ENCODE assay signal across 20 cellular contexts in genomic region chr11:59463176-59463575, GRCh38. TPM values are rescaled to one million over a fixed set of nuclear protein-coding genes. Genes with fewer than 3 reads are reported as not detected.
DNase-seq lines count a peak whose midpoint lies in the region; ATAC-seq and TF ChIP-seq lines count a peak whose summit lies in the region.
"Had no signal": no experiment of that assay in that cellular context is flagged by ENCODE, and none has a peak within 500 bp of the region (broad histone marks: within the 10 kb centered on the region; RNA-seq: fewer than 3 reads in every experiment).

No MANE protein-coding gene starts in this region.

- TF ChIP-seq EP300 in suprapubic skin (IDR thresholded peaks at IDR 0.05), result no peak

- no peak overlapping the region for H3K27ac Mint-ChIP-seq in immature natural killer cell
- H3K27ac Mint-ChIP-seq: activated naive CD8-positive, alpha-beta T cell treated with anti-CD3 and anti-CD28 coated beads for 36 hours had no signal

- 50% methylated on average over 5 of the region's 5 CpGs for WGBS in suprapubic skin

- no peak overlapping the region for H3K4me3 Mint-ChIP-seq in immature natural killer cell
- H3K4me3 Mint-ChIP-seq: activated naive CD8-positive, alpha-beta T cell treated with anti-CD3 and anti-CD28 coated beads for 36 hours; central memory CD8-positive, alpha-beta T cell had no signal

- peaks cover 3 to 6% (median 4%) of the 10 kb centered on the region in 3 donors for H3K27me3 Mint-ChIP-seq in immature natural killer cell (ENCODE audit: low read depth in 3 of 3)

- no peaks in the 10 kb centered on the region for H3K4me1 Mint-ChIP-seq in immature natural killer cell
- H3K4me1 Mint-ChIP-seq: activated naive CD8-positive, alpha-beta T cell treated with anti-CD3 and anti-CD28 coated beads for 36 hours; central memory CD8-positive, alpha-beta T cell had no signal

- H3K4me3 ChIP-seq in H7 (ENCODE audit: insufficient read depth, low read depth, low read length) (no peak overlapping the region), muscle layer of colon (ENCODE audit: low read depth in 1 of 2, low read length in 2 of 2) (no peak overlapping the region), suprapubic skin (no peak overlapping the region)

- H3K9ac ChIP-seq in muscle layer of colon (ENCODE audit: low read length), result no peak overlapping the region

- H3K9me3 ChIP-seq in muscle layer of colon (ENCODE audit: low read length), result no peaks in the 10 kb centered on the region
- no peaks in the 10 kb centered on the region for H3K9me3 ChIP-seq in suprapubic skin

- H3K36me3 ChIP-seq in H7 (replicated peaks; ENCODE audit: control insufficient read depth, insufficient read depth, low read length), result no peaks in the 10 kb centered on the region
- H3K36me3 ChIP-seq in muscle layer of colon (ENCODE audit: insufficient read depth, low read length), result no peaks in the 10 kb centered on the region
- H3K36me3 ChIP-seq in suprapubic skin, result no peaks in the 10 kb centered on the region

- H3K27me3 ChIP-seq in H7 (ENCODE audit: control insufficient read depth, insufficient read depth, low read length), result no peaks in the 10 kb centered on the region
- no peaks in the 10 kb centered on the region for H3K27me3 ChIP-seq in muscle layer of colon (ENCODE audit: control insufficient read depth in 1 of 2, insufficient read depth in 2 of 2, low read length in 2 of 2)
- H3K27me3 ChIP-seq in suprapubic skin, result no peaks in the 10 kb centered on the region

- ATAC-seq in HG03280 (IDR thresholded peaks at IDR 0.05; ENCODE audit: unreplicated experiment), result no peak
- ATAC-seq: activated CD4-positive, CD25-positive, alpha-beta regulatory T cell treated with anti-CD3 and anti-CD28 coated beads, Interleukin-2, amount 50 U/mL, for 24 hours had no signal

- no peak for TF ChIP-seq POLR2A in suprapubic skin (IDR thresholded peaks at IDR 0.05)

- no peaks in the 10 kb centered on the region for H3K4me1 ChIP-seq in muscle layer of colon (ENCODE audit: insufficient read depth, low read length)
- no peaks in the 10 kb centered on the region for H3K4me1 ChIP-seq in suprapubic skin

- H3K27ac ChIP-seq in muscle layer of colon (ENCODE audit: low read depth, low read length) (peak overlapping the region; percentile 14), suprapubic skin (no peak overlapping the region)
- H3K27ac ChIP-seq: epithelial cell of prostate had no signal

- DNase-seq in AG08395 (ENCODE audit: low spot score) (peak; percentile 15), H7 (peak; percentile 12), dermis microvascular lymphatic vessel endothelial cell (ENCODE audit: low read depth in 2 of 2) (peak; percentile 97 to 100), suprapubic skin (ENCODE audit: low spot score in 2 of 2) (no peak), immature natural killer cell (no peak)
- DNase-seq in activated CD8-positive, alpha-beta memory T cell treated with anti-CD3 and anti-CD28 coated beads, Interleukin-2, amount 50 U/mL, for 48 hours, result no peak
- DNase-seq: activated naive CD8-positive, alpha-beta T cell treated with anti-CD3 and anti-CD28 coated beads for 36 hours; activated T-cell treated with anti-CD3 and anti-CD28 coated beads for 4 hours; IMR-90; NCI-H1436 treated with DMSO at 0.1 percent for 48 hours; NCI-H510A treated with DMSO at 0.1 percent for 48 hours; occipital lobe; stimulated activated CD4-positive, alpha-beta T cell treated with anti-CD3 and anti-CD28 coated beads, Interleukin-12 subunit alpha, Interleukin-12 subunit beta, amount 100 ng/mL, for 4 hours; substantia nigra; T-helper 1 cell had no signal

- no peaks in the 10 kb centered on the region for H3K9me3 Mint-ChIP-seq in immature natural killer cell
- H3K9me3 Mint-ChIP-seq: activated naive CD8-positive, alpha-beta T cell treated with anti-CD3 and anti-CD28 coated beads for 36 hours; central memory CD8-positive, alpha-beta T cell had no signal

- no peaks in the 10 kb centered on the region for H3K36me3 Mint-ChIP-seq in immature natural killer cell
- H3K36me3 Mint-ChIP-seq: activated naive CD8-positive, alpha-beta T cell treated with anti-CD3 and anti-CD28 coated beads for 36 hours had no signal

- no peak for TF ChIP-seq CTCF in suprapubic skin (IDR thresholded peaks at IDR 0.05)

RNA-seq across cellular contexts. Expression of gene OR4D6, which starts 6.4 kb away (rescaled TPM):
- total RNA-seq in H7 (2014; rRNA removed; shearing (Covaris generic)), result not detected in 2 replicates
- total RNA-seq in dermis microvascular lymphatic vessel endothelial cell (not detected in 2 replicates), suprapubic skin (not detected)
- polyA plus RNA-seq in immature natural killer cell, result not detected
- total RNA-seq: activated naive CD8-positive, alpha-beta T cell treated with anti-CD3 and anti-CD28 coated beads for 36 hours; IMR-90; occipital lobe had no signal
- polyA plus RNA-seq: IMR-90 had no signal

RNA-seq across cellular contexts. Expression of gene OR4D10, which starts 9.9 kb away (rescaled TPM):
- total RNA-seq in H7 (2014; rRNA removed; shearing (Covaris generic)), result not detected in 2 replicates
- total RNA-seq in dermis microvascular lymphatic vessel endothelial cell (not detected in 2 replicates), suprapubic skin (not detected)
- polyA plus RNA-seq in immature natural killer cell, result not detected
- total RNA-seq: activated naive CD8-positive, alpha-beta T cell treated with anti-CD3 and anti-CD28 coated beads for 36 hours; IMR-90; occipital lobe had no signal
- polyA plus RNA-seq: IMR-90 had no signal

RNA-seq across cellular contexts. Expression of gene OR5A1, which starts 26.9 kb away (rescaled TPM):
- total RNA-seq in H7 (2014; rRNA removed; shearing (Covaris generic)), result not detected in 2 replicates
- total RNA-seq in dermis microvascular lymphatic vessel endothelial cell, result not detected in 2 replicates
- under 1 TPM in 1 of 4 donors, not detected in 3; 0.04 TPM for total RNA-seq in suprapubic skin
- not detected for polyA plus RNA-seq in immature natural killer cell
- total RNA-seq: activated naive CD8-positive, alpha-beta T cell treated with anti-CD3 and anti-CD28 coated beads for 36 hours; IMR-90; occipital lobe had no signal
- polyA plus RNA-seq: IMR-90 had no signal

RNA-seq across cellular contexts. Expression of gene OR5A2, which starts 37.0 kb away (rescaled TPM):
- total RNA-seq in H7 (2014; rRNA removed; shearing (Covaris generic)), result not detected in 2 replicates
- not detected in 2 replicates for total RNA-seq in dermis microvascular lymphatic vessel endothelial cell
- under 1 TPM in 1 of 4 donors, not detected in 3; 0.16 TPM for total RNA-seq in suprapubic skin
- not detected for polyA plus RNA-seq in immature natural killer cell
- total RNA-seq: activated naive CD8-positive, alpha-beta T cell treated with anti-CD3 and anti-CD28 coated beads for 36 hours; IMR-90; occipital lobe had no signal
- polyA plus RNA-seq: IMR-90 had no signal

RNA-seq across cellular contexts. Expression of gene OR4D11, which starts 40.2 kb away (rescaled TPM):
- not detected in 2 replicates for total RNA-seq in H7 (2014; rRNA removed; shearing (Covaris generic))
- total RNA-seq in dermis microvascular lymphatic vessel endothelial cell, result not detected in 2 replicates
- not detected for total RNA-seq in suprapubic skin
- not detected for polyA plus RNA-seq in immature natural killer cell
- total RNA-seq: activated naive CD8-positive, alpha-beta T cell treated with anti-CD3 and anti-CD28 coated beads for 36 hours; IMR-90; occipital lobe had no signal
- polyA plus RNA-seq: IMR-90 had no signal

Comparison
In these comparisons a context has a peak if more than half of its experiments do, and no peak if none do; other contexts are left out.
1. DNase-seq: peak in AG08395 (single experiment), H7 (single experiment) and dermis microvascular lymphatic vessel endothelial cell (2 of 2); none in suprapubic skin (0 of 2), activated CD8-positive, alpha-beta memory T cell treated with anti-CD3 and anti-CD28 coated beads, Interleukin-2, amount 50 U/mL, for 48 hours (single experiment) and immature natural killer cell (0 of 3).